ENCODE assay signal across 18 cellular contexts in the genomic region with DNA sequence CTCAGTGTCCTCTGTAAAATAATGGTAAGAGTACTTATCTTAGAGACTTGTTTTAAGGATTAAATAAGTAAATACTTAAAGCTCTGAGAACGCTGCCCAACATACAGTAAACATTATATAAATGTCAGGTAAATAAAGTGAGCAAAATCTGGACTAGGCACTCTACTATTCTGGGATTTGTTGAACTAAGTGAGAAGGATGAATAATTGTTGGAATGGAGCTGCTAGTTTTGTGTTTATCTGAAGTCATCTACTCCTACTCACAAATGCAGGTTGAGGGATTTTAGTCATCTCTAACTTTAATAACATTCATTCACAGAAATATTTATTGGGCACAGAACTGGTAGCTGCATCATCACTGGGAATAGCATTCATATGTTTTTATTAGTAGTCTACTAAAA.
A peak's percentile ranks its signal among the peaks of the same experiment; 100 is the strongest.
DNase-seq lines count a peak whose midpoint lies in the region; FAIRE-seq and TF ChIP-seq lines count a peak whose summit lies in the region.
"Had no signal": no experiment of that assay in that cellular context is flagged by ENCODE, and none has a peak within 500 bp of the region (broad histone marks: within the 10 kb centered on the region; RNA-seq: fewer than 3 reads in every experiment).

No MANE protein-coding gene starts in this region.

- H3K79me1 ChIP-seq in neuronal stem cell (ENCODE audit: low read depth, low read length), result no peaks in the 10 kb centered on the region

- no peaks in the 10 kb centered on the region for H3K4me1 Mint-ChIP-seq in MCF 10A (ENCODE audit: insufficient read depth, unreplicated experiment)
- H3K4me1 Mint-ChIP-seq in astrocyte (ENCODE audit: low read depth, unreplicated experiment), result no peaks in the 10 kb centered on the region
- peaks cover 78% of the 10 kb centered on the region for H3K4me1 Mint-ChIP-seq in nephron progenitor cell

- no peak overlapping the region for H4K91ac ChIP-seq in neuronal stem cell (ENCODE audit: low read depth, low read length, poor library complexity)

- H2BK15ac ChIP-seq in neuronal stem cell (ENCODE audit: low read length), result no peak overlapping the region

- BruUV-seq in mammary epithelial cell (replicated peaks; lab: Mats Ljungman, UMichigan) (no TSS peak), MCF 10A (replicated peaks; lab: Mats Ljungman, UMichigan) (no TSS peak)

- no peak overlapping the region for H3K27ac ChIP-seq in mammary epithelial cell (ENCODE audit: insufficient read depth, low read depth, low read length)
- H3K27ac ChIP-seq in astrocyte (ENCODE audit: low read depth, low read length), result no peak overlapping the region
- H3K27ac ChIP-seq in neuronal stem cell (replicated peaks; ENCODE audit: low read length), result no peak overlapping the region
- H3K27ac ChIP-seq: 22Rv1 had no signal

- no peak for FAIRE-seq in astrocyte (lab: Jason Lieb, UNC)
- FAIRE-seq: G401.6, GM12892, HTR-8/SVneo, RCC 7860 had no signal

- no peak overlapping the region for H2BK5ac ChIP-seq in neuronal stem cell (ENCODE audit: low read length)

- no peaks in the 10 kb centered on the region for H3K79me2 ChIP-seq in mammary epithelial cell (ENCODE audit: insufficient read depth, low read length)
- H3K79me2 ChIP-seq in astrocyte (ENCODE audit: insufficient read depth, low read length), result no peaks in the 10 kb centered on the region

- 80% methylated on average over 1 of the region's 1 CpG for WGBS in mammary epithelial cell (ENCODE audit: low coverage, missing lambda C conversion rate)
- WGBS in neuronal stem cell (ENCODE audit: extremely low coverage in 2 of 2, insufficient read length in 2 of 2, insufficient replicate concordance in 1 of 2), 2 donors, result no CpG with 5 or more reads among the region's 1 CpG

- in situ Hi-C loops in mammary epithelial cell (cut with MboI; ENCODE audit: low sequenced_read_pairs in 2 of 2), result no loop called here

- H2AFZ ChIP-seq in mammary epithelial cell (ENCODE audit: low read depth, low read length), result no peak overlapping the region
- no peak overlapping the region for H2AFZ ChIP-seq in astrocyte (ENCODE audit: low read depth, low read length)
- H2AFZ ChIP-seq in neuronal stem cell (ENCODE audit: low read length), result no peak overlapping the region

- dilution Hi-C loops in mammary epithelial cell (cut with HindIII; ENCODE audit: low sequenced_read_pairs), result no loop called here

- H3K23ac ChIP-seq in neuronal stem cell (ENCODE audit: low read depth, low read length, poor library complexity), result no peak overlapping the region

- no peak overlapping the region for H3K4ac ChIP-seq in neuronal stem cell (ENCODE audit: low read length)

- H3K9me3 ChIP-seq in mammary epithelial cell (replicated peaks; ENCODE audit: insufficient read depth, low read length), result no peaks in the 10 kb centered on the region
- H3K9me3 ChIP-seq in astrocyte (ENCODE audit: insufficient read depth, low read depth, low read length), result no peaks in the 10 kb centered on the region
- no peaks in the 10 kb centered on the region for H3K9me3 ChIP-seq in neuronal stem cell (replicated peaks in 1 of 2; ENCODE audit: control insufficient read depth in 2 of 2, insufficient read depth in 1 of 2, low read depth in 1 of 2, low read length in 2 of 2)

- TF ChIP-seq CTCF in mammary epithelial cell (conservative IDR thresholded peaks at IDR 0.05 in 1 of 2, IDR thresholded peaks at IDR 0.05 in 1 of 2; ENCODE audit: extremely low read depth in 1 of 2, insufficient read depth in 1 of 2, low read depth in 1 of 2, low read length in 2 of 2) (no peak), MCF 10A (IDR thresholded peaks at IDR 0.05; ENCODE audit: unreplicated experiment) (no peak), astrocyte (IDR thresholded peaks at IDR 0.05; ENCODE audit: insufficient read depth, low read depth, low read length) (no peak), nephron progenitor cell (IDR thresholded peaks at IDR 0.05) (no peak)

- H3K9me3 Mint-ChIP-seq in MCF 10A (ENCODE audit: unreplicated experiment), result no peaks in the 10 kb centered on the region
- no peaks in the 10 kb centered on the region for H3K9me3 Mint-ChIP-seq in astrocyte (ENCODE audit: unreplicated experiment)
- H3K9me3 Mint-ChIP-seq in nephron progenitor cell, result no peaks in the 10 kb centered on the region

- DNase-seq in mammary epithelial cell (peak; percentile 4), MCF 10A (ENCODE audit: unreplicated experiment) (no peak), astrocyte (ENCODE audit: low read depth) (peak; percentile 61), nephron progenitor cell (no peak), neuronal stem cell (ENCODE audit: low spot score) (no peak), kidney glomerular epithelial cell (lab: John Stamatoyannopoulos, UW) (no peak), SKM-1 treated with dmso at 0.1 percent for 144 hours (lab: John Stamatoyannopoulos, UW; ENCODE audit: unreplicated experiment) (no peak)
- no peak for DNase-seq in activated T-cell treated with anti-CD3 and anti-CD28 coated beads, Interleukin-2, amount 50 U/mL, for 48 hours
- DNase-seq: DMS53, NCI-H1092, NCI-H345, NCI-H69, SHP77 treated with DMSO at 0.1 percent for 48 hours had no signal

- H3K27me3 Mint-ChIP-seq in MCF 10A (ENCODE audit: insufficient read depth, unreplicated experiment) (no peaks in the 10 kb centered on the region), astrocyte (ENCODE audit: low read depth, unreplicated experiment) (peaks cover 5% of the 10 kb centered on the region), nephron progenitor cell (ENCODE audit: low read depth, poor library complexity) (peaks cover 5% of the 10 kb centered on the region)

- H3K9ac ChIP-seq in mammary epithelial cell (ENCODE audit: insufficient read depth, low read length), result no peak overlapping the region
- no peak overlapping the region for H3K9ac ChIP-seq in astrocyte (ENCODE audit: low read length)
- no peak overlapping the region for H3K9ac ChIP-seq in neuronal stem cell (ENCODE audit: low read depth, low read length, poor library complexity)

- no peak overlapping the region for H2BK12ac ChIP-seq in neuronal stem cell (ENCODE audit: low read length)

- H3K27ac Mint-ChIP-seq in MCF 10A (ENCODE audit: low read depth, unreplicated experiment) (no peak overlapping the region), astrocyte (ENCODE audit: unreplicated experiment) (no peak overlapping the region), nephron progenitor cell (peak overlapping the region; percentile 23)

- H3K4me3 Mint-ChIP-seq in MCF 10A (ENCODE audit: unreplicated experiment) (no peak overlapping the region), astrocyte (ENCODE audit: unreplicated experiment) (no peak overlapping the region), nephron progenitor cell (no peak overlapping the region)

- no peaks in the 10 kb centered on the region for H3K4me1 ChIP-seq in mammary epithelial cell (ENCODE audit: insufficient read depth, low read length)
- H3K4me1 ChIP-seq in astrocyte (ENCODE audit: insufficient read depth, low read length), result no peaks in the 10 kb centered on the region
- peaks cover 4 to 37% of the 10 kb centered on the region in 2 donors for H3K4me1 ChIP-seq in neuronal stem cell (ENCODE audit: control insufficient read depth in 2 of 2, insufficient read depth in 1 of 2, low read depth in 1 of 2, low read length in 2 of 2)

- intact Hi-C loops in mammary epithelial cell (cut with micrococcal nuclease) (no loop called here), MCF 10A (cut with micrococcal nuclease) (no loop called here)

- H3K36me3 ChIP-seq in mammary epithelial cell (ENCODE audit: insufficient read depth, low read length) (no peaks in the 10 kb centered on the region), astrocyte (ENCODE audit: insufficient read depth, low read length) (no peaks in the 10 kb centered on the region), neuronal stem cell (replicated peaks in 1 of 2; ENCODE audit: control insufficient read depth in 2 of 2, insufficient read depth in 2 of 2, low read length in 2 of 2) (no peaks in the 10 kb centered on the region)

- CTCF ChIA-PET in mammary epithelial cell (lab: Charles Lee; ENCODE audit: low non-redundant PET), result no interaction called here
- CTCF ChIA-PET in MCF 10A (lab: Yijun Ruan, JAX), result interaction anchor here (0.7 to 1.0 kb wide), 3 partner anchors 9 to 157 kb away, joined by 3 to 4 read pairs (median 3); a partner anchor contains a TSS

- H4K20me1 ChIP-seq in mammary epithelial cell (ENCODE audit: insufficient read depth, low read length) (no peaks in the 10 kb centered on the region), astrocyte (ENCODE audit: insufficient read depth, low read length) (no peaks in the 10 kb centered on the region)

- H3K36me3 Mint-ChIP-seq in MCF 10A (ENCODE audit: insufficient read depth, unreplicated experiment) (no peaks in the 10 kb centered on the region), astrocyte (ENCODE audit: low read depth, unreplicated experiment) (no peaks in the 10 kb centered on the region), nephron progenitor cell (ENCODE audit: low read depth) (peaks cover 59% of the 10 kb centered on the region)

- no peak overlapping the region for H3K14ac ChIP-seq in neuronal stem cell (ENCODE audit: low read length)

- no peaks in the 10 kb centered on the region for H3K27me3 ChIP-seq in mammary epithelial cell (ENCODE audit: insufficient read depth, low read length)
- no peaks in the 10 kb centered on the region for H3K27me3 ChIP-seq in astrocyte (ENCODE audit: insufficient read depth, low read length)
- no peaks in the 10 kb centered on the region for H3K27me3 ChIP-seq in neuronal stem cell (ENCODE audit: control insufficient read depth in 3 of 3, insufficient read depth in 3 of 3, low read depth in 1 of 3, low read length in 3 of 3)

- H3K18ac ChIP-seq in neuronal stem cell (ENCODE audit: low read length), result no peak overlapping the region

- no peak overlapping the region for H2BK120ac ChIP-seq in neuronal stem cell (ENCODE audit: low read depth, low read length)

- no peak overlapping the region for H3K4me2 ChIP-seq in mammary epithelial cell (ENCODE audit: insufficient read depth, low read depth, low read length)
- H3K4me2 ChIP-seq in astrocyte (ENCODE audit: low read length), result no peak overlapping the region
- H3K4me2 ChIP-seq in neuronal stem cell (ENCODE audit: insufficient read depth, low read length, poor library complexity, severe bottlenecking), result no peak overlapping the region

- H3K4me3 ChIP-seq in mammary epithelial cell (replicated peaks in 1 of 3; ENCODE audit: insufficient read depth in 1 of 3, low read depth in 2 of 3, low read length in 3 of 3), result no peak overlapping the region
- no peak overlapping the region for H3K4me3 ChIP-seq in astrocyte (ENCODE audit: insufficient read depth, low read depth, low read length)
- H3K4me3 ChIP-seq in neuronal stem cell (ENCODE audit: low read length in 2 of 2), result no peak overlapping the region

- POLR2A ChIA-PET in MCF 10A (lab: Yijun Ruan, JAX), result interaction anchor here (0.7 kb wide), 2 partner anchors 11 to 104 kb away, joined by 3 to 4 read pairs; a partner anchor contains a TSS

- H2AK5ac ChIP-seq in neuronal stem cell (ENCODE audit: low read depth, low read length), result no peak overlapping the region

- H4K8ac ChIP-seq in neuronal stem cell (ENCODE audit: low read depth, low read length), result no peak overlapping the region

Comparison
In these comparisons a context has a peak if more than half of its experiments do, and no peak if none do; other contexts are left out.
1. DNase-seq: peak in mammary epithelial cell (single experiment) and astrocyte (single experiment); none in MCF 10A (single experiment), nephron progenitor cell (single experiment), neuronal stem cell (single experiment), kidney glomerular epithelial cell (single experiment), SKM-1 treated with dmso at 0.1 percent for 144 hours (single experiment) and activated T-cell treated with anti-CD3 and anti-CD28 coated beads, Interleukin-2, amount 50 U/mL, for 48 hours (0 of 2).